ENCODE assay signal across 1 cellular context in the genomic region with DNA sequence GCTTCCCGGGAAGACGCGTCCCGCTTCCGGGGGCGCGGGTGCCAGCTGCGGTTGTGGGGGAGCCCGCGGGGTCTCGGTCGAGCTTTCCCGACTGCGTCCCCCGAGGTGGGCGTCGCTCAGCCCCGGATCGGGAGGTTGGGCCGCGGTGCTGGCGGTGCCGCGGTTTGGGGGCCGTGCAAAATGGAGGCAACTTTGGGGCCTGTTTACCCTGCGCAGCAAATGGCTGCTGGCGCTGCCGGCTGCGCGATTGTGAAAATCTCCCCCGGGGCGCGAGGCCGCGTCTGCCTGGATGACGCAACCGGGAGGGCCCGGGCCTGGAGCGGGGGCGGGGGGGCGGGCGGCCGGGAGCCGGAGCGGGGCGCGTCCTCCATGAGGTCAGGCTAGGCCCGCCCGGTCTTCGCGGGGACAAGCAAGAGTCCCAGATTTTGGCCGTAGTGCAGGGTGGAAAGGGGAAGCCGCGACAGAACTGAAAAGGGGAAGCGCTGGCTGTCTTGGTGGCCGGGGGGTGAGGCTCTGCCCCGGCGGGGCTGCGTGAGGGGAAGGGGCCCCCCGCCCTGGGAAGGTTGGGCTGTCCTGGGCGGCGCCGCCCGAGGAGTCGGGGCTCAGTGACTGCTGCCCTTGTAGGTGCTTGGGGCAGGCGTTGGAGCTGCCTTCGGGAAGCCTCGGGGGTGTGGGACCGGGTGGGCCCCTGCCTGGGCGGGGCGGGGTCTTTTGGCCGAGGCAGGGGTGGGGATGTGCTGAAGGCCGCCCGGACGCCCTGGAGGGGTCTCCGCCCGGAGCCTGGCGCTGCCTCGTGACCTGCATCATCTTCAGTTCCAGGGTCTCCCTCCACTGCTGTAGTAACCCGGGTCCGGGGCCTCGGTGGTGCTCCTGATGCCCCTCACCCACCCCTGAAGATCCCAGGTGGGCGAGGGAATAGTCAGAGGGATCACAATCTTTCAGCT.
TF ChIP-seq lines count a peak whose summit lies in the region.

No MANE protein-coding gene starts in this region.

TF ChIP-seq in HepG2, 621 proteins besides CTCF, POLR2A, EP300 and RAD21 (continues in another document):
- TF ChIP-seq GATAD2A (CRISPR knock-in tag; IDR thresholded peaks at IDR 0.05) (no peak), ZNF670 (CRISPR knock-in tag; IDR thresholded peaks at IDR 0.05; ENCODE audit: borderline replicate concordance) (no peak), PAX8 (CRISPR knock-in tag; IDR thresholded peaks at IDR 0.05; ENCODE audit: borderline replicate concordance) (no peak), CCDC6 (CRISPR knock-in tag; IDR thresholded peaks at IDR 0.05) (peak; percentile 58; the same call in 1 of the 2 replicates), POLR2AphosphoS5 (IDR thresholded peaks at IDR 0.05; ENCODE audit: low read depth, low read length) (no peak), KDM3A (CRISPR knock-in tag; IDR thresholded peaks at IDR 0.05; ENCODE audit: low read depth) (peak; percentile 13; the same call in 1 of the 2 replicates), ZBTB38 (CRISPR knock-in tag; IDR thresholded peaks at IDR 0.05) (0 out of 2 replicates have a peak, but pooled peaks have one; percentile 8), ZNF333 (CRISPR knock-in tag; IDR thresholded peaks at IDR 0.05; ENCODE audit: borderline replicate concordance) (no peak), ZNF772 (CRISPR knock-in tag; IDR thresholded peaks at IDR 0.05) (no peak), ZMYM4 (CRISPR knock-in tag; IDR thresholded peaks at IDR 0.05) (peak; percentile 18; the same call in 1 of the 2 replicates), ZSCAN12 (CRISPR knock-in tag; IDR thresholded peaks at IDR 0.05) (no peak), ZNF790 (CRISPR knock-in tag; IDR thresholded peaks at IDR 0.05; ENCODE audit: borderline replicate concordance) (no peak), ZNF558 (CRISPR knock-in tag; IDR thresholded peaks at IDR 0.05; ENCODE audit: borderline replicate concordance) (peak; percentile 35; the same call in 1 of the 2 replicates), SOX13 (IDR thresholded peaks at IDR 0.05) (no peak), SOX13 (CRISPR knock-in tag; conservative IDR thresholded peaks at IDR 0.05 in 1 of 2, IDR thresholded peaks at IDR 0.05 in 1 of 2) (no peak), ZNF343 (CRISPR knock-in tag; IDR thresholded peaks at IDR 0.05) (no peak), HNRNPLL (IDR thresholded peaks at IDR 0.05; ENCODE audit: low read depth, low read length, poor library complexity, severe bottlenecking) (peak; percentile 28), KAT7 (CRISPR knock-in tag; IDR thresholded peaks at IDR 0.05; ENCODE audit: borderline replicate concordance) (peak; percentile 20; the same call in 1 of the 2 replicates), HDAC1 (CRISPR knock-in tag; IDR thresholded peaks at IDR 0.05) (no peak), RARG (CRISPR knock-in tag; IDR thresholded peaks at IDR 0.05; ENCODE audit: low read depth) (no peak), YEATS4 (CRISPR knock-in tag; IDR thresholded peaks at IDR 0.05; ENCODE audit: borderline replicate concordance) (peak; percentile 58), THAP11 (CRISPR knock-in tag; IDR thresholded peaks at IDR 0.05) (peak; percentile 41; the same call in 1 of the 2 replicates), PHF8 (CRISPR knock-in tag; IDR thresholded peaks at IDR 0.05) (peak; percentile 42), ZSCAN20 (CRISPR knock-in tag; IDR thresholded peaks at IDR 0.05; ENCODE audit: borderline replicate concordance) (peak; percentile 55), FOXK1 (CRISPR knock-in tag; IDR thresholded peaks at IDR 0.05; ENCODE audit: borderline replicate concordance, low read depth) (peak; percentile 36; the same call in 1 of the 2 replicates), SNRNP70 (IDR thresholded peaks at IDR 0.05; ENCODE audit: low read depth, low read length) (peak; percentile 35)
- TF ChIP-seq, protein P1, sequence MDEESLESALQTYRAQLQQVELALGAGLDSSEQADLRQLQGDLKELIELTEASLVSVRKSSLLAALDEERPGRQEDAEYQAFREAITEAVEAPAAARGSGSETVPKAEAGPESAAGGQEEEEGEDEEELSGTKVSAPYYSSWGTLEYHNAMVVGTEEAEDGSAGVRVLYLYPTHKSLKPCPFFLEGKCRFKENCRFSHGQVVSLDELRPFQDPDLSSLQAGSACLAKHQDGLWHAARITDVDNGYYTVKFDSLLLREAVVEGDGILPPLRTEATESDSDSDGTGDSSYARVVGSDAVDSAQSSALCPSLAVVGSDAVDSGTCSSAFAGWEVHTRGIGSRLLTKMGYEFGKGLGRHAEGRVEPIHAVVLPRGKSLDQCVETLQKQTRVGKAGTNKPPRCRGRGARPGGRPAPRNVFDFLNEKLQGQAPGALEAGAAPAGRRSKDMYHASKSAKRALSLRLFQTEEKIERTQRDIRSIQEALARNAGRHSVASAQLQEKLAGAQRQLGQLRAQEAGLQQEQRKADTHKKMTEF (CRISPR knock-in tag; IDR thresholded peaks at IDR 0.05), result 0 out of 2 replicates have a peak, but pooled peaks have one; percentile 16
- TF ChIP-seq, protein P2, sequence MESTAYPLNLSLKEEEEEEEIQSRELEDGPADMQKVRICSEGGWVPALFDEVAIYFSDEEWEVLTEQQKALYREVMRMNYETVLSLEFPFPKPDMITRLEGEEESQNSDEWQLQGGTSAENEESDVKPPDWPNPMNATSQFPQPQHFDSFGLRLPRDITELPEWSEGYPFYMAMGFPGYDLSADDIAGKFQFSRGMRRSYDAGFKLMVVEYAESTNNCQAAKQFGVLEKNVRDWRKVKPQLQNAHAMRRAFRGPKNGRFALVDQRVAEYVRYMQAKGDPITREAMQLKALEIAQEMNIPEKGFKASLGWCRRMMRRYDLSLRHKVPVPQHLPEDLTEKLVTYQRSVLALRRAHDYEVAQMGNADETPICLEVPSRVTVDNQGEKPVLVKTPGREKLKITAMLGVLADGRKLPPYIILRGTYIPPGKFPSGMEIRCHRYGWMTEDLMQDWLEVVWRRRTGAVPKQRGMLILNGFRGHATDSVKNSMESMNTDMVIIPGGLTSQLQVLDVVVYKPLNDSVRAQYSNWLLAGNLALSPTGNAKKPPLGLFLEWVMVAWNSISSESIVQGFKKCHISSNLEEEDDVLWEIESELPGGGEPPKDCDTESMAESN (CRISPR knock-in tag; conservative IDR thresholded peaks at IDR 0.05), result 0 out of 2 replicates have a peak, but pooled peaks have one; percentile 32
- TF ChIP-seq, protein P3, sequence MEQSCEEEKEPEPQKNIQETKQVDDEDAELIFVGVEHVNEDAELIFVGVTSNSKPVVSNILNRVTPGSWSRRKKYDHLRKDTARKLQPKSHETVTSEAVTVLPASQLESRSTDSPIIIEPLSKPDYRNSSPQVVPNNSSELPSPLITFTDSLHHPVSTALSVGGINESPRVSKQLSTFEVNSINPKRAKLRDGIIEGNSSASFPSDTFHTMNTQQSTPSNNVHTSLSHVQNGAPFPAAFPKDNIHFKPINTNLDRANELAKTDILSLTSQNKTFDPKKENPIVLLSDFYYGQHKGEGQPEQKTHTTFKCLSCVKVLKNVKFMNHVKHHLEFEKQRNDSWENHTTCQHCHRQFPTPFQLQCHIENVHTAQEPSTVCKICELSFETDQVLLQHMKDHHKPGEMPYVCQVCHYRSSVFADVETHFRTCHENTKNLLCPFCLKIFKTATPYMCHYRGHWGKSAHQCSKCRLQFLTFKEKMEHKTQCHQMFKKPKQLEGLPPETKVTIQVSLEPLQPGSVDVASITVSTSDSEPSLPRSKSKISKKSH (CRISPR knock-in tag; IDR thresholded peaks at IDR 0.05; ENCODE audit: borderline replicate concordance), result no peak
- TF ChIP-seq, protein P4, sequence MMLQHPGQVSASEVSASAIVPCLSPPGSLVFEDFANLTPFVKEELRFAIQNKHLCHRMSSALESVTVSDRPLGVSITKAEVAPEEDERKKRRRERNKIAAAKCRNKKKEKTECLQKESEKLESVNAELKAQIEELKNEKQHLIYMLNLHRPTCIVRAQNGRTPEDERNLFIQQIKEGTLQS (CRISPR knock-in tag; IDR thresholded peaks at IDR 0.05), result peak; percentile 79
- TF ChIP-seq, protein P5, sequence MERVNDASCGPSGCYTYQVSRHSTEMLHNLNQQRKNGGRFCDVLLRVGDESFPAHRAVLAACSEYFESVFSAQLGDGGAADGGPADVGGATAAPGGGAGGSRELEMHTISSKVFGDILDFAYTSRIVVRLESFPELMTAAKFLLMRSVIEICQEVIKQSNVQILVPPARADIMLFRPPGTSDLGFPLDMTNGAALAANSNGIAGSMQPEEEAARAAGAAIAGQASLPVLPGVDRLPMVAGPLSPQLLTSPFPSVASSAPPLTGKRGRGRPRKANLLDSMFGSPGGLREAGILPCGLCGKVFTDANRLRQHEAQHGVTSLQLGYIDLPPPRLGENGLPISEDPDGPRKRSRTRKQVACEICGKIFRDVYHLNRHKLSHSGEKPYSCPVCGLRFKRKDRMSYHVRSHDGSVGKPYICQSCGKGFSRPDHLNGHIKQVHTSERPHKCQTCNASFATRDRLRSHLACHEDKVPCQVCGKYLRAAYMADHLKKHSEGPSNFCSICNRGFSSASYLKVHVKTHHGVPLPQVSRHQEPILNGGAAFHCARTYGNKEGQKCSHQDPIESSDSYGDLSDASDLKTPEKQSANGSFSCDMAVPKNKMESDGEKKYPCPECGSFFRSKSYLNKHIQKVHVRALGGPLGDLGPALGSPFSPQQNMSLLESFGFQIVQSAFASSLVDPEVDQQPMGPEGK (CRISPR knock-in tag; IDR thresholded peaks at IDR 0.05), result peak; percentile 68
- TF ChIP-seq, protein P6, sequence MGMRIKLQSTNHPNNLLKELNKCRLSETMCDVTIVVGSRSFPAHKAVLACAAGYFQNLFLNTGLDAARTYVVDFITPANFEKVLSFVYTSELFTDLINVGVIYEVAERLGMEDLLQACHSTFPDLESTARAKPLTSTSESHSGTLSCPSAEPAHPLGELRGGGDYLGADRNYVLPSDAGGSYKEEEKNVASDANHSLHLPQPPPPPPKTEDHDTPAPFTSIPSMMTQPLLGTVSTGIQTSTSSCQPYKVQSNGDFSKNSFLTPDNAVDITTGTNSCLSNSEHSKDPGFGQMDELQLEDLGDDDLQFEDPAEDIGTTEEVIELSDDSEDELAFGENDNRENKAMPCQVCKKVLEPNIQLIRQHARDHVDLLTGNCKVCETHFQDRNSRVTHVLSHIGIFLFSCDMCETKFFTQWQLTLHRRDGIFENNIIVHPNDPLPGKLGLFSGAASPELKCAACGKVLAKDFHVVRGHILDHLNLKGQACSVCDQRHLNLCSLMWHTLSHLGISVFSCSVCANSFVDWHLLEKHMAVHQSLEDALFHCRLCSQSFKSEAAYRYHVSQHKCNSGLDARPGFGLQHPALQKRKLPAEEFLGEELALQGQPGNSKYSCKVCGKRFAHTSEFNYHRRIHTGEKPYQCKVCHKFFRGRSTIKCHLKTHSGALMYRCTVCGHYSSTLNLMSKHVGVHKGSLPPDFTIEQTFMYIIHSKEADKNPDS (CRISPR knock-in tag; IDR thresholded peaks at IDR 0.05), result 0 out of 2 replicates have a peak, but pooled peaks have one; percentile 59
- TF ChIP-seq, protein P7, sequence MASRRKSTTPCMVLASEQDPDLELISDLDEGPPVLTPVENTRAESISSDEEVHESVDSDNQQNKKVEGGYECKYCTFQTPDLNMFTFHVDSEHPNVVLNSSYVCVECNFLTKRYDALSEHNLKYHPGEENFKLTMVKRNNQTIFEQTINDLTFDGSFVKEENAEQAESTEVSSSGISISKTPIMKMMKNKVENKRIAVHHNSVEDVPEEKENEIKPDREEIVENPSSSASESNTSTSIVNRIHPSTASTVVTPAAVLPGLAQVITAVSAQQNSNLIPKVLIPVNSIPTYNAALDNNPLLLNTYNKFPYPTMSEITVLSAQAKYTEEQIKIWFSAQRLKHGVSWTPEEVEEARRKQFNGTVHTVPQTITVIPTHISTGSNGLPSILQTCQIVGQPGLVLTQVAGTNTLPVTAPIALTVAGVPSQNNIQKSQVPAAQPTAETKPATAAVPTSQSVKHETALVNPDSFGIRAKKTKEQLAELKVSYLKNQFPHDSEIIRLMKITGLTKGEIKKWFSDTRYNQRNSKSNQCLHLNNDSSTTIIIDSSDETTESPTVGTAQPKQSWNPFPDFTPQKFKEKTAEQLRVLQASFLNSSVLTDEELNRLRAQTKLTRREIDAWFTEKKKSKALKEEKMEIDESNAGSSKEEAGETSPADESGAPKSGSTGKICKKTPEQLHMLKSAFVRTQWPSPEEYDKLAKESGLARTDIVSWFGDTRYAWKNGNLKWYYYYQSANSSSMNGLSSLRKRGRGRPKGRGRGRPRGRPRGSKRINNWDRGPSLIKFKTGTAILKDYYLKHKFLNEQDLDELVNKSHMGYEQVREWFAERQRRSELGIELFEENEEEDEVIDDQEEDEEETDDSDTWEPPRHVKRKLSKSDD (CRISPR knock-in tag; IDR thresholded peaks at IDR 0.05; ENCODE audit: low read depth), result 0 out of 2 replicates have a peak, but pooled peaks have one; percentile 24
- TF ChIP-seq, protein P8, sequence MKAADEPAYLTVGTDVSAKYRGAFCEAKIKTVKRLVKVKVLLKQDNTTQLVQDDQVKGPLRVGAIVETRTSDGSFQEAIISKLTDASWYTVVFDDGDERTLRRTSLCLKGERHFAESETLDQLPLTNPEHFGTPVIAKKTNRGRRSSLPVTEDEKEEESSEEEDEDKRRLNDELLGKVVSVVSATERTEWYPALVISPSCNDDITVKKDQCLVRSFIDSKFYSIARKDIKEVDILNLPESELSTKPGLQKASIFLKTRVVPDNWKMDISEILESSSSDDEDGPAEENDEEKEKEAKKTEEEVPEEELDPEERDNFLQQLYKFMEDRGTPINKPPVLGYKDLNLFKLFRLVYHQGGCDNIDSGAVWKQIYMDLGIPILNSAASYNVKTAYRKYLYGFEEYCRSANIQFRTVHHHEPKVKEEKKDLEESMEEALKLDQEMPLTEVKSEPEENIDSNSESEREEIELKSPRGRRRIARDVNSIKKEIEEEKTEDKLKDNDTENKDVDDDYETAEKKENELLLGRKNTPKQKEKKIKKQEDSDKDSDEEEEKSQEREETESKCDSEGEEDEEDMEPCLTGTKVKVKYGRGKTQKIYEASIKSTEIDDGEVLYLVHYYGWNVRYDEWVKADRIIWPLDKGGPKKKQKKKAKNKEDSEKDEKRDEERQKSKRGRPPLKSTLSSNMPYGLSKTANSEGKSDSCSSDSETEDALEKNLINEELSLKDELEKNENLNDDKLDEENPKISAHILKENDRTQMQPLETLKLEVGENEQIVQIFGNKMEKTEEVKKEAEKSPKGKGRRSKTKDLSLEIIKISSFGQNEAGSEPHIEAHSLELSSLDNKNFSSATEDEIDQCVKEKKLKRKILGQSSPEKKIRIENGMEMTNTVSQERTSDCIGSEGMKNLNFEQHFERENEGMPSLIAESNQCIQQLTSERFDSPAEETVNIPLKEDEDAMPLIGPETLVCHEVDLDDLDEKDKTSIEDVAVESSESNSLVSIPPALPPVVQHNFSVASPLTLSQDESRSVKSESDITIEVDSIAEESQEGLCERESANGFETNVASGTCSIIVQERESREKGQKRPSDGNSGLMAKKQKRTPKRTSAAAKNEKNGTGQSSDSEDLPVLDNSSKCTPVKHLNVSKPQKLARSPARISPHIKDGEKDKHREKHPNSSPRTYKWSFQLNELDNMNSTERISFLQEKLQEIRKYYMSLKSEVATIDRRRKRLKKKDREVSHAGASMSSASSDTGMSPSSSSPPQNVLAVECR (CRISPR knock-in tag; IDR thresholded peaks at IDR 0.05; ENCODE audit: borderline replicate concordance), result peak; percentile 59; the same call in 1 of the 2 replicates
- TF ChIP-seq, protein P9, sequence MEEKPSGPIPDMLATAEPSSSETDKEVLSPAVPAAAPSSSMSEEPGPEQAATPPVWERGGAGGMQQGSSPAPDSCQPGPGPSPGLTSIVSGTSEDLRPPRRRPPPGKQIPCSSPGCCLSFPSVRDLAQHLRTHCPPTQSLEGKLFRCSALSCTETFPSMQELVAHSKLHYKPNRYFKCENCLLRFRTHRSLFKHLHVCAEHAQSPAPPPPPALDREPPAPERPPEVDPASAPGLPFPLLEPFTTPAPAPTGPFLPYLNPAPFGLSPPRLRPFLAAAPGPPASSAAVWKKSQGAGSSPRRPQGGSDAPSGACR (CRISPR knock-in tag; IDR thresholded peaks at IDR 0.05), result 0 out of 2 replicates have a peak, but pooled peaks have one; percentile 18
